In the genomic region with DNA sequence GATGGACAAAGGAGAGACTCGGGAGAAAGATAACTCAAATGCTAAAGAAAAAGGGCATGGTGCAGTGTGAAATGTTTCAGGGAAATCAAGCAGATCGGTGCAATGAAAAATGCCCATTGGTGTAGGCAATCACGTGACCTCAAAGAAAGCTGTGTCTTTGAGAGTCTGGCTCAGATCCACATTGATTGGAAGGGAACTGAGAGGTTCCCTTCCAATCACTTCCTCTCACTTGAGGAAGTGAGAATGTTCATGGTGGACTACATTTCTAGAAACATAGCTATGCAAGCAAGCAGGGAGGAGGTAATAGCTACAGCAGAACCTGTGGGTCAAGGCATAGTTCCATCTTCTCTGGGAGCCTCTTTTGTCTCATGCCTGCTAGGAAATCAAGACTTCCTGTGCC, we compare ENCODE assay signal across 14 cellular contexts.
A peak's percentile ranks its signal among the peaks of the same experiment; 100 is the strongest.
DNase-seq lines count a peak whose midpoint lies in the region; ATAC-seq and TF ChIP-seq lines count a peak whose summit lies in the region.
"Had no signal": no experiment of that assay in that cellular context is flagged by ENCODE, and none has a peak within 500 bp of the region (broad histone marks: within the 10 kb centered on the region; RNA-seq: fewer than 3 reads in every experiment).

No MANE protein-coding gene starts in this region.

- H3K9me3 ChIP-seq in thyroid gland = no peaks in the 10 kb centered on the region
- H3K9me3 ChIP-seq: tibial artery had no signal

- intact Hi-C loops in thyroid gland (cut with DNase I) = no loop called here

- no peaks in the 10 kb centered on the region for H3K4me1 ChIP-seq in thyroid gland
- H3K4me1 ChIP-seq: tibial artery had no signal

- TF ChIP-seq CTCF in thyroid gland (IDR thresholded peaks at IDR 0.05) = no peak

- DNase-seq in RPMI8226 (peak; percentile 28), HT-29 (ENCODE audit: low spot score) (no peak), DMS53 treated with DMSO at 0.1 percent for 48 hours (lab: John Stamatoyannopoulos, UW; ENCODE audit: unreplicated experiment) (no peak), cortex of kidney (lab: John Stamatoyannopoulos, UW) (no peak), thyroid gland (no peak)
- DNase-seq: activated CD4-positive, alpha-beta T cell treated with anti-CD3 and anti-CD28 coated beads for 1 hour; activated effector memory CD4-positive, alpha-beta T cell treated with Interleukin-2 at 50 U/mL for 16 hours; cerebellar nuclear complex; EL; tibial artery had no signal

- peak; percentile 84 for ATAC-seq in GM18499 (IDR thresholded peaks at IDR 0.05; ENCODE audit: insufficient read depth, unreplicated experiment)
- ATAC-seq in GM21367 (IDR thresholded peaks at IDR 0.05; ENCODE audit: unreplicated experiment) = peak; percentile 67
- ATAC-seq in HG03064 (IDR thresholded peaks at IDR 0.05; ENCODE audit: low read depth, unreplicated experiment) = peak; percentile 75

- H3K27ac ChIP-seq in thyroid gland = no peak overlapping the region
- H3K27ac ChIP-seq: SK-N-MC, tibial artery had no signal

- TF ChIP-seq POLR2A in thyroid gland (IDR thresholded peaks at IDR 0.05) = no peak

- no peak overlapping the region for H3K4me3 ChIP-seq in thyroid gland (replicated peaks in 1 of 3)
- H3K4me3 ChIP-seq: SK-N-MC, tibial artery had no signal

- H3K36me3 ChIP-seq in thyroid gland = no peaks in the 10 kb centered on the region
- H3K36me3 ChIP-seq: tibial artery had no signal

- no peaks in the 10 kb centered on the region for H3K27me3 ChIP-seq in thyroid gland
- H3K27me3 ChIP-seq: tibial artery had no signal

- WGBS in thyroid gland, 2 donors = 91 to 93% methylated on average over 3 of the region's 3 CpGs
